ENCODE assay signal across 9 cellular contexts in genomic region chr19:15195987-15196682, GRCh38. TPM values are rescaled to one million over a fixed set of nuclear protein-coding genes. Genes with fewer than 3 reads are reported as not detected.
DNase-seq lines count a peak whose midpoint lies in the region; ATAC-seq and TF ChIP-seq lines count a peak whose summit lies in the region.
"Had no signal": no experiment of that assay in that cellular context is flagged by ENCODE, and none has a peak within 500 bp of the region (broad histone marks: within the 10 kb centered on the region; RNA-seq: fewer than 3 reads in every experiment).

No MANE protein-coding gene starts in this region.

- peak; percentile 83 for ATAC-seq in body of pancreas
- ATAC-seq in GM19324 (IDR thresholded peaks at IDR 0.05; ENCODE audit: low FRiP score, unreplicated experiment): no peak
- no peak for ATAC-seq in HG02642 (IDR thresholded peaks at IDR 0.05; ENCODE audit: poor library complexity, unreplicated experiment)

- H4K5ac ChIP-seq in mesendoderm (ENCODE audit: low read length): no peak overlapping the region

- H3K23ac ChIP-seq in mesendoderm (ENCODE audit: low read length): no peak overlapping the region

- peaks cover 15% of the 10 kb centered on the region for H3K79me1 ChIP-seq in mesendoderm (ENCODE audit: low read length)

- no peak overlapping the region for H3K4ac ChIP-seq in mesendoderm (ENCODE audit: low read depth, low read length)

- peaks cover 14% of the 10 kb centered on the region; the same call in 1 of the 2 replicates for H3K4me1 ChIP-seq in HUES48 (ENCODE audit: control insufficient read depth, insufficient read depth, low read length)
- H3K4me1 ChIP-seq in body of pancreas: peaks cover 28% of the 10 kb centered on the region
- no peaks in the 10 kb centered on the region for H3K4me1 ChIP-seq in mesendoderm (ENCODE audit: control insufficient read depth, low read depth, low read length)

- H3K56ac ChIP-seq in mesendoderm (ENCODE audit: low read length): peak overlapping the region; percentile 80

- H3K27me3 ChIP-seq in HUES48 (ENCODE audit: control insufficient read depth, insufficient read depth, low read length) (no peaks in the 10 kb centered on the region), body of pancreas (no peaks in the 10 kb centered on the region), mesendoderm (ENCODE audit: insufficient read depth, low read length, poor library complexity) (no peaks in the 10 kb centered on the region)

- H2AK5ac ChIP-seq in mesendoderm (ENCODE audit: low read length): no peak overlapping the region

- peak in 1 of 3 donors; percentile 8 for TF ChIP-seq POLR2A in body of pancreas (IDR thresholded peaks at IDR 0.05)

- H4K8ac ChIP-seq in mesendoderm (ENCODE audit: low read depth, low read length): no peak overlapping the region

- H3K9me3 ChIP-seq in HUES48 (ENCODE audit: control insufficient read depth, insufficient read depth, low read length) (no peaks in the 10 kb centered on the region), body of pancreas (no peaks in the 10 kb centered on the region)
- H3K9me3 ChIP-seq: neutrophil had no signal

- H2BK5ac ChIP-seq in mesendoderm (ENCODE audit: low read length): no peak overlapping the region

- H2BK120ac ChIP-seq in mesendoderm (ENCODE audit: low read depth, low read length): no peak overlapping the region

- H3K4me3 ChIP-seq in AG10803 (ENCODE audit: low read length) (peak overlapping the region; percentile 50), HUES48 (ENCODE audit: low read depth, low read length) (peak overlapping the region; percentile 66), body of pancreas (peak overlapping the region in 1 of 2 donors; percentile 28), mesendoderm (ENCODE audit: low read length) (no peak overlapping the region)

- no peak overlapping the region for H3K18ac ChIP-seq in mesendoderm (ENCODE audit: low read length)

- H3K36me3 ChIP-seq in HUES48 (ENCODE audit: control insufficient read depth, insufficient read depth, low read length): peaks cover 47% of the 10 kb centered on the region
- H3K36me3 ChIP-seq in body of pancreas (replicated peaks in 1 of 2; ENCODE audit: insufficient read depth in 1 of 2, low read depth in 2 of 2): no peaks in the 10 kb centered on the region
- H3K36me3 ChIP-seq in mesendoderm (ENCODE audit: control insufficient read depth, insufficient read depth, low read length): peaks cover 6% of the 10 kb centered on the region
- H3K36me3 ChIP-seq: neutrophil had no signal

- intact Hi-C loops in body of pancreas (cut with DNase I): no loop called here

- TF ChIP-seq CTCF in AG10803 (conservative IDR thresholded peaks at IDR 0.05; ENCODE audit: low read length): no peak
- TF ChIP-seq CTCF in body of pancreas (IDR thresholded peaks at IDR 0.05): peak in 1 of 7 experiments; percentile 14

- 4 to 16% methylated on average over 4 to 34 of the region's 34 CpGs for WGBS in body of pancreas, 2 donors
- WGBS in mesendoderm (ENCODE audit: extremely low coverage, insufficient coverage, low lambda C conversion rate): no CpG with 5 or more reads among the region's 34 CpGs

- H3K27ac ChIP-seq in HUES48 (ENCODE audit: low read depth, low read length) (peak overlapping the region; percentile 68), body of pancreas (peak overlapping the region; percentile 78 to 86 (median 83)), mesendoderm (ENCODE audit: low read depth, low read length) (no peak overlapping the region)
- H3K27ac ChIP-seq: neutrophil had no signal

- peaks cover 16% of the 10 kb centered on the region for H3K79me2 ChIP-seq in mesendoderm (ENCODE audit: control insufficient read depth, insufficient read depth, low read length)

- H2BK15ac ChIP-seq in mesendoderm (replicated peaks; ENCODE audit: low read depth): no peak overlapping the region

- peak overlapping the region; percentile 40 for H3K4me2 ChIP-seq in mesendoderm (ENCODE audit: low read length)

- H3K9ac ChIP-seq in HUES48 (ENCODE audit: low read depth, low read length) (no peak overlapping the region), mesendoderm (ENCODE audit: low read length) (peak overlapping the region; percentile 54)

- no peak for DNase-seq in AG10803 (ENCODE audit: low read depth)
- peak; percentile 90 to 95 (median 94) for DNase-seq in body of pancreas
- peak; percentile 89 for DNase-seq in mesendoderm
- no peak for DNase-seq in 8988T
- DNase-seq in COLO829 (ENCODE audit: low spot score): no peak

RNA-seq across cellular contexts. Expression of gene NOTCH3, which starts 4.7 kb away (rescaled TPM):
- total RNA-seq in body of pancreas: 10 to 100 TPM; 20.2 to 33.9 TPM
- polyA plus RNA-seq in mesendoderm (2013, experiment 1 of 2): 22.0 TPM
- polyA plus RNA-seq in mesendoderm (2013, experiment 2 of 2): 22.6 TPM

RNA-seq across cellular contexts. Expression of gene EPHX3, which starts 36.1 kb away (rescaled TPM):
- not detected for total RNA-seq in body of pancreas
- polyA plus RNA-seq in mesendoderm (2013, experiment 1 of 2): 20.0 TPM
- polyA plus RNA-seq in mesendoderm (2013, experiment 2 of 2): 20.1 TPM

Comparison
In these comparisons a context has a peak if more than half of its experiments do, and no peak if none do; other contexts are left out.
1. DNase-seq: peak in body of pancreas (4 of 4) and mesendoderm (single experiment); none in AG10803 (single experiment), 8988T (single experiment) and COLO829 (single experiment).